In the genomic region with DNA sequence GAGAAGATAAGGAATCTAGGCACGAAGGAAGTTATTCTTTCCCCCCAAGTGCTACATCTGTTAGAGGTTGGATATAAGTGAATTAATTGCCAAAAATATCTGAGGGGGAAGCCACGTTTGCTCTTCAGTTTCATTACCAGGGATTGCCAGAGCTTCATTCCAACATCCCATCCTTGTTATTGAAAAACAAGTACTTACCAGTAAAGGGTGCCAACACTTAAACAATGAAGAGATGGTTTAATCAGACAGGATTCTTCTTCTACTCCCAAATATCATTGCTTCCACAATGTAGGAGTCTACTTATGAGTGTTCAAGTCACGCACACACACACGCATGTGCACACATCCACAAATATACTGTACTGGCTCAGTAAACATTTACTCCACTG, we compare ENCODE assay signal across 1 cellular context.
TF ChIP-seq lines count a peak whose summit lies in the region.

No MANE protein-coding gene starts in this region.

TF ChIP-seq in A549, 52 proteins besides CTCF, POLR2A, EP300 and RAD21 (continued from another document):
- TF ChIP-seq MAZ (IDR thresholded peaks at IDR 0.05; ENCODE audit: borderline replicate concordance, low read depth, low read length) (no peak), E2F6 (IDR thresholded peaks at IDR 0.05; ENCODE audit: borderline replicate concordance, low read depth) (no peak), BHLHE40 (IDR thresholded peaks at IDR 0.05; ENCODE audit: low read depth, low read length) (no peak), ZC3H11A (IDR thresholded peaks at IDR 0.05) (no peak), KDM1A (IDR thresholded peaks at IDR 0.05; ENCODE audit: low read depth) (no peak)
